16 cellular contexts compared by ENCODE assay signal in genomic region chr1:47669081-47669585, GRCh38.
A peak's percentile ranks its signal among the peaks of the same experiment; 100 is the strongest.
DNase-seq lines count a peak whose midpoint lies in the region; ATAC-seq and TF ChIP-seq lines count a peak whose summit lies in the region.
"Had no signal": no experiment of that assay in that cellular context is flagged by ENCODE, and none has a peak within 500 bp of the region (broad histone marks: within the 10 kb centered on the region; RNA-seq: fewer than 3 reads in every experiment).

No MANE protein-coding gene starts in this region.

- TF ChIP-seq EP300 in stomach (IDR thresholded peaks at IDR 0.05), result no peak

- no peak for TF ChIP-seq CTCF in right atrium auricular region (IDR thresholded peaks at IDR 0.05)
- TF ChIP-seq CTCF in stomach (IDR thresholded peaks at IDR 0.05), result no peak
- no peak for TF ChIP-seq CTCF in natural killer cell (IDR thresholded peaks at IDR 0.05)

- no peak for ATAC-seq in right cardiac atrium
- no peak for ATAC-seq in stimulated activated effector memory CD8-positive, alpha-beta T cell treated with anti-CD3 and anti-CD28 coated beads, Interleukin-12 subunit alpha, Interleukin-12 subunit beta, amount 100 ng/mL, for 72 hours
- no peak for ATAC-seq in T-cell (replicated peaks in 1 of 4)
- ATAC-seq in natural killer cell, result no peak
- ATAC-seq: GM12878 had no signal

- H3K4me1 Mint-ChIP-seq in stimulated activated effector memory CD8-positive, alpha-beta T cell treated with anti-CD3 and anti-CD28 coated beads, Interleukin-12 subunit alpha, Interleukin-12 subunit beta, amount 100 ng/mL, for 72 hours, result no peaks in the 10 kb centered on the region
- H3K4me1 Mint-ChIP-seq in T-cell, result no peaks in the 10 kb centered on the region
- no peaks in the 10 kb centered on the region for H3K4me1 Mint-ChIP-seq in natural killer cell
- no peaks in the 10 kb centered on the region for H3K4me1 Mint-ChIP-seq in activated naive CD4-positive, alpha-beta T cell treated with anti-CD3 and anti-CD28 coated beads for 36 hours (ENCODE audit: low read depth)

- no peak overlapping the region for H3K4me3 ChIP-seq in right atrium auricular region
- H3K4me3 ChIP-seq in right cardiac atrium (ENCODE audit: low read length), result no peak overlapping the region
- H3K4me3 ChIP-seq in stomach, result no peak overlapping the region
- H3K4me3 ChIP-seq: GM12878, GM23248 had no signal

- no peaks in the 10 kb centered on the region for H3K4me1 ChIP-seq in right atrium auricular region
- no peaks in the 10 kb centered on the region for H3K4me1 ChIP-seq in right cardiac atrium (ENCODE audit: control insufficient read depth, insufficient read depth, low read length)
- H3K4me1 ChIP-seq in stomach, result no peaks in the 10 kb centered on the region

- H3K27me3 ChIP-seq in right atrium auricular region, result no peaks in the 10 kb centered on the region
- no peaks in the 10 kb centered on the region for H3K27me3 ChIP-seq in right cardiac atrium (ENCODE audit: control insufficient read depth, insufficient read depth)
- H3K27me3 ChIP-seq in stomach, result peaks cover 0 to 5% (median 0%) of the 10 kb centered on the region in 3 donors

- 91% methylated on average over 10 of the region's 10 CpGs for WGBS in right cardiac atrium
- WGBS in stomach, 5 donors, result 86 to 93% (median 91%) methylated on average over 10 of the region's 10 CpGs

- H3K27me3 Mint-ChIP-seq in T-cell (peaks cover 12% of the 10 kb centered on the region in 2 donors), natural killer cell (ENCODE audit: low read depth in 2 of 2) (peaks cover 7 to 35% of the 10 kb centered on the region in 2 donors)
- H3K27me3 Mint-ChIP-seq in activated naive CD4-positive, alpha-beta T cell treated with anti-CD3 and anti-CD28 coated beads for 36 hours (ENCODE audit: low read depth), result peaks cover 3% of the 10 kb centered on the region

- H3K36me3 ChIP-seq in right atrium auricular region (no peaks in the 10 kb centered on the region), stomach (no peaks in the 10 kb centered on the region)

- no peaks in the 10 kb centered on the region for H3K36me3 Mint-ChIP-seq in stimulated activated effector memory CD8-positive, alpha-beta T cell treated with anti-CD3 and anti-CD28 coated beads, Interleukin-12 subunit alpha, Interleukin-12 subunit beta, amount 100 ng/mL, for 72 hours
- H3K36me3 Mint-ChIP-seq in T-cell (no peaks in the 10 kb centered on the region), natural killer cell (peaks cover 8% of the 10 kb centered on the region)
- H3K36me3 Mint-ChIP-seq in activated naive CD4-positive, alpha-beta T cell treated with anti-CD3 and anti-CD28 coated beads for 36 hours (ENCODE audit: low read depth), result no peaks in the 10 kb centered on the region

- intact Hi-C loops in right cardiac atrium (cut with DNase I), result no loop called here
- intact Hi-C loops in stomach (cut with DNase I; ENCODE audit: low total_unique reads), result no loop called here
- intact Hi-C loops in natural killer cell (cut with micrococcal nuclease), result no loop called here
- intact Hi-C loops in activated naive CD4-positive, alpha-beta T cell treated with anti-CD3 and anti-CD28 coated beads for 36 hours (cut with micrococcal nuclease), result no loop called here

- peaks cover 0 to 30% of the 10 kb centered on the region in 2 donors for H3K9me3 ChIP-seq in right atrium auricular region
- H3K9me3 ChIP-seq in right cardiac atrium (ENCODE audit: control insufficient read depth, low read length), result no peaks in the 10 kb centered on the region
- no peaks in the 10 kb centered on the region for H3K9me3 ChIP-seq in stomach

- H3K9me3 Mint-ChIP-seq in stimulated activated effector memory CD8-positive, alpha-beta T cell treated with anti-CD3 and anti-CD28 coated beads, Interleukin-12 subunit alpha, Interleukin-12 subunit beta, amount 100 ng/mL, for 72 hours, result peaks cover 4% of the 10 kb centered on the region
- peaks cover 5 to 17% (median 8%) of the 10 kb centered on the region in 3 donors for H3K9me3 Mint-ChIP-seq in T-cell
- H3K9me3 Mint-ChIP-seq in natural killer cell, result peaks cover 3% of the 10 kb centered on the region in 2 donors
- peaks cover 7% of the 10 kb centered on the region for H3K9me3 Mint-ChIP-seq in activated naive CD4-positive, alpha-beta T cell treated with anti-CD3 and anti-CD28 coated beads for 36 hours

- H3K27ac ChIP-seq in right atrium auricular region (no peak overlapping the region), right cardiac atrium (ENCODE audit: low read length) (no peak overlapping the region), stomach (no peak overlapping the region)
- H3K27ac ChIP-seq: GM23248 had no signal

- TF ChIP-seq POLR2A in stomach (IDR thresholded peaks at IDR 0.05), result no peak

- DNase-seq in right atrium auricular region (ENCODE audit: low spot score) (peak; percentile 34), right cardiac atrium (no peak), islet precursor cell (peak; percentile 27), stomach (peak; percentile 3), T-cell (no peak), natural killer cell (no peak)
- DNase-seq in stimulated activated effector memory CD8-positive, alpha-beta T cell treated with anti-CD3 and anti-CD28 coated beads, Interleukin-12 subunit alpha, Interleukin-12 subunit beta, amount 100 ng/mL, for 72 hours (ENCODE audit: low spot score in 2 of 2), result no peak
- no peak for DNase-seq in activated naive CD4-positive, alpha-beta T cell treated with anti-CD3 and anti-CD28 coated beads for 36 hours
- DNase-seq: 8988T; AML-193; C1 segment of cervical spinal cord; Calu3; CD4-positive, alpha-beta T cell; DMS 273 treated with DMSO at 0.1 percent for 48 hours; GM23248 had no signal

- H3K4me3 Mint-ChIP-seq in stimulated activated effector memory CD8-positive, alpha-beta T cell treated with anti-CD3 and anti-CD28 coated beads, Interleukin-12 subunit alpha, Interleukin-12 subunit beta, amount 100 ng/mL, for 72 hours, result no peak overlapping the region
- H3K4me3 Mint-ChIP-seq in T-cell, result no peak overlapping the region
- no peak overlapping the region for H3K4me3 Mint-ChIP-seq in natural killer cell
- no peak overlapping the region for H3K4me3 Mint-ChIP-seq in activated naive CD4-positive, alpha-beta T cell treated with anti-CD3 and anti-CD28 coated beads for 36 hours
- H3K4me3 Mint-ChIP-seq: CD4-positive, alpha-beta T cell had no signal

- CTCF ChIA-PET in T-cell (lab: Charles Lee), result no interaction called here
- CTCF ChIA-PET in activated naive CD4-positive, alpha-beta T cell treated with anti-CD3 and anti-CD28 coated beads for 36 hours (lab: Charles Lee), result no interaction called here

- POLR2A ChIA-PET in T-cell (lab: Charles Lee), result no interaction called here

- no peak overlapping the region for H3K27ac Mint-ChIP-seq in stimulated activated effector memory CD8-positive, alpha-beta T cell treated with anti-CD3 and anti-CD28 coated beads, Interleukin-12 subunit alpha, Interleukin-12 subunit beta, amount 100 ng/mL, for 72 hours
- H3K27ac Mint-ChIP-seq in T-cell (no peak overlapping the region), natural killer cell (no peak overlapping the region)
- no peak overlapping the region for H3K27ac Mint-ChIP-seq in activated naive CD4-positive, alpha-beta T cell treated with anti-CD3 and anti-CD28 coated beads for 36 hours
- H3K27ac Mint-ChIP-seq: CD4-positive, alpha-beta T cell had no signal

Comparison
In these comparisons a context has a peak if more than half of its experiments do, and no peak if none do; other contexts are left out.
1. DNase-seq: peak in right atrium auricular region (single experiment), islet precursor cell (single experiment) and stomach (single experiment); none in right cardiac atrium (0 of 3), stimulated activated effector memory CD8-positive, alpha-beta T cell treated with anti-CD3 and anti-CD28 coated beads, Interleukin-12 subunit alpha, Interleukin-12 subunit beta, amount 100 ng/mL, for 72 hours (0 of 2), T-cell (0 of 34), natural killer cell (single experiment) and activated naive CD4-positive, alpha-beta T cell treated with anti-CD3 and anti-CD28 coated beads for 36 hours (single experiment).